27 cellular contexts compared by ENCODE assay signal in genomic region chr17:72099919-72100318, GRCh38. TPM values are rescaled to one million over a fixed set of nuclear protein-coding genes. Genes with fewer than 3 reads are reported as not detected.
DNase-seq lines count a peak whose midpoint lies in the region; ATAC-seq, FAIRE-seq and TF ChIP-seq lines count a peak whose summit lies in the region.
"Had no signal": no experiment of that assay in that cellular context is flagged by ENCODE, and none has a peak within 500 bp of the region (broad histone marks: within the 10 kb centered on the region; RNA-seq: fewer than 3 reads in every experiment).

No MANE protein-coding gene starts in this region.

- CTCF ChIA-PET in PC-3 (lab: Charles Lee), result no interaction called here

- H3K4me3 ChIP-seq in SJSA1 (no peak overlapping the region), small intestine (ENCODE audit: low read depth in 1 of 2, low read length in 2 of 2) (no peak overlapping the region), PC-3 (ENCODE audit: low read length) (no peak overlapping the region)
- H3K4me3 ChIP-seq: A549; BLaER1 treated with 17β-estradiol and CSF1 and Interleukin-3, amounts not matched to agents 10 nM and 100 nM; Peyer's patch; SJCRH30 had no signal

- H3K4me1 ChIP-seq in SJSA1 (replicated peaks), result peaks cover 18% of the 10 kb centered on the region
- no peaks in the 10 kb centered on the region for H3K4me1 ChIP-seq in small intestine (ENCODE audit: control insufficient read depth in 2 of 2, insufficient read depth in 1 of 2, low read depth in 1 of 2, low read length in 1 of 2)
- H3K4me1 ChIP-seq in PC-3 (ENCODE audit: insufficient read depth, low read length), result peaks cover 21% of the 10 kb centered on the region
- H3K4me1 ChIP-seq: A549; BLaER1 treated with 17β-estradiol and CSF1 and Interleukin-3, amounts not matched to agents 10 nM and 100 nM; Caco-2; Peyer's patch; SJCRH30 had no signal

- TF ChIP-seq POLR2A in H54 (IDR thresholded peaks at IDR 0.05; ENCODE audit: low read depth, low read length), result no peak

- intact Hi-C loops in PC-3 (cut with micrococcal nuclease), result loop anchor here (5.0 kb wide), 1 partner anchor 68 kb away; no protein-coding TSS in a partner anchor

- H3K36me3 ChIP-seq in SJSA1 (no peaks in the 10 kb centered on the region), small intestine (ENCODE audit: control insufficient read depth in 2 of 2, insufficient read depth in 2 of 2, low read length in 2 of 2) (no peaks in the 10 kb centered on the region), PC-3 (ENCODE audit: low read depth, low read length) (no peaks in the 10 kb centered on the region)
- H3K36me3 ChIP-seq: BLaER1 treated with 17β-estradiol and CSF1 and Interleukin-3, amounts not matched to agents 10 nM and 100 nM; Peyer's patch; SJCRH30 had no signal

- H3K4me2 ChIP-seq in PC-3 (ENCODE audit: low read length), result no peak overlapping the region
- H3K4me2 ChIP-seq: A549; BLaER1 treated with 17β-estradiol and CSF1 and Interleukin-3, amounts not matched to agents 10 nM and 100 nM had no signal

- H4K20me1 ChIP-seq in PC-3 (ENCODE audit: low read length), result no peaks in the 10 kb centered on the region
- H4K20me1 ChIP-seq: BLaER1 treated with 17β-estradiol and CSF1 and Interleukin-3, amounts not matched to agents 10 nM and 100 nM had no signal

- H2AFZ ChIP-seq in PC-3 (ENCODE audit: low read length), result no peak overlapping the region

- 82 to 92% (median 89%) methylated on average over 4 of the region's 4 CpGs for WGBS in small intestine, 3 donors

- FAIRE-seq in H54 (lab: Jason Lieb, UNC) (no peak), small intestine (lab: Jason Lieb, UNC) (no peak)
- FAIRE-seq: A549, G401.6, GM12892, GM18507 had no signal

- TF ChIP-seq CTCF in GM20000 (IDR thresholded peaks at IDR 0.05; ENCODE audit: extremely low read depth, missing control alignments) (no peak), PC-3 (conservative IDR thresholded peaks at IDR 0.05; ENCODE audit: low read depth, low read length) (no peak)

- 0 out of 2 replicates have a peak, but pooled peaks cover 5% of the 10 kb centered on the region for H3K9me3 ChIP-seq in SJSA1 (replicated peaks)
- no peaks in the 10 kb centered on the region for H3K9me3 ChIP-seq in small intestine (ENCODE audit: control insufficient read depth, low read depth)
- no peaks in the 10 kb centered on the region for H3K9me3 ChIP-seq in PC-3 (ENCODE audit: low read length)
- H3K9me3 ChIP-seq: A549, Caco-2, Peyer's patch, SJCRH30 had no signal

- no peaks in the 10 kb centered on the region for H3K9me2 ChIP-seq in PC-3 (replicated peaks; ENCODE audit: low read length)

- H3K27me3 ChIP-seq in SJSA1 (replicated peaks), result no peaks in the 10 kb centered on the region
- H3K27me3 ChIP-seq in small intestine (ENCODE audit: control insufficient read depth in 2 of 2, insufficient read depth in 2 of 2, low read length in 2 of 2), result no peaks in the 10 kb centered on the region
- no peaks in the 10 kb centered on the region for H3K27me3 ChIP-seq in PC-3 (ENCODE audit: low read length)
- H3K27me3 ChIP-seq: BLaER1 treated with 17β-estradiol and CSF1 and Interleukin-3, amounts not matched to agents 10 nM and 100 nM; Peyer's patch; SJCRH30 had no signal

- peak; percentile 26 for DNase-seq in AG08395 (ENCODE audit: low spot score)
- DNase-seq in H54 (ENCODE audit: insufficient read length, low spot score), result peak; percentile 30
- DNase-seq in SJSA1 (ENCODE audit: low read depth in 1 of 2, low spot score in 2 of 2), result peak in 1 of 2 experiments; percentile 35
- DNase-seq in fibroblast of peridontal ligament (ENCODE audit: extremely low read depth), result peak; percentile 61
- DNase-seq in small intestine, result no peak
- no peak for DNase-seq in stimulated activated CD8-positive, alpha-beta memory T cell treated with anti-CD3 and anti-CD28 coated beads, Interleukin-4, amount 100 ng/mL, for 48 hours
- DNase-seq in GM20000 (ENCODE audit: low spot score), result no peak
- no peak for DNase-seq in PC-3
- DNase-seq: Caco-2; CD4-positive, alpha-beta memory T cell; DMS 273 treated with DMSO at 0.1 percent for 48 hours; DMS79 treated with DMSO at 0.1 percent for 48 hours; H7; KG1; NCI-H1105; NCI-H2029 treated with DMSO at 0.1 percent for 48 hours; NCI-H345; NCI-H524; NCI-H82; Peyer's patch; SJCRH30 had no signal

- H3F3A ChIP-seq in PC-3 (ENCODE audit: low read length, unreplicated experiment), result no peaks in the 10 kb centered on the region

- peak overlapping the region; percentile 14; the same call in 1 of the 2 replicates for H3K27ac ChIP-seq in SJSA1
- H3K27ac ChIP-seq in small intestine (ENCODE audit: low read depth in 1 of 2, low read length in 1 of 2), result no peak overlapping the region
- H3K27ac ChIP-seq in PC-3 (ENCODE audit: low read length), result no peak overlapping the region
- H3K27ac ChIP-seq: A549; BLaER1 treated with 17β-estradiol and CSF1 and Interleukin-3, amounts not matched to agents 10 nM and 100 nM; HL-60; Peyer's patch; SJCRH30 had no signal

- BruUV-seq in PC-3 (replicated peaks; lab: Mats Ljungman, UMichigan), result no TSS peak

- POLR2A ChIA-PET in PC-3 (lab: Charles Lee; ENCODE audit: unreplicated experiment), result no interaction called here

- ATAC-seq in PC-3, result no peak
- ATAC-seq: A549 had no signal

- H3K9ac ChIP-seq in PC-3 (ENCODE audit: low read length), result no peak overlapping the region
- H3K9ac ChIP-seq: BLaER1 treated with 17β-estradiol and CSF1 and Interleukin-3, amounts not matched to agents 10 nM and 100 nM had no signal

- H3K79me2 ChIP-seq in PC-3 (ENCODE audit: low read length), result no peaks in the 10 kb centered on the region

RNA-seq across cellular contexts. Expression of gene SOX9, which starts 20.9 kb away (rescaled TPM):
- 2.9 and 4.0 TPM in 2 replicates for total RNA-seq in SJSA1 (2014; rRNA removed; shearing (Covaris generic))
- 10 to 100 TPM in 1 of 3 donors, 1 to 10 TPM in 2; 3.0 to 21.2 (median 5.4) TPM for polyA plus RNA-seq in small intestine
- 119 and 151 TPM in 2 replicates for total RNA-seq in PC-3 (2014; rRNA removed)
- total RNA-seq: CD4-positive, alpha-beta memory T cell had no signal
- polyA plus RNA-seq: CD4-positive, alpha-beta memory T cell had no signal

Comparison
In these comparisons a context has a peak if more than half of its experiments do, and no peak if none do; other contexts are left out.
1. DNase-seq: peak in AG08395 (single experiment), H54 (single experiment) and fibroblast of peridontal ligament (single experiment); none in small intestine (single experiment), stimulated activated CD8-positive, alpha-beta memory T cell treated with anti-CD3 and anti-CD28 coated beads, Interleukin-4, amount 100 ng/mL, for 48 hours (single experiment), GM20000 (single experiment) and PC-3 (single experiment).
2. RNA of gene SOX9, which starts 20.9 kb away (total RNA-seq): 119 to 151 TPM in PC-3; 2.9 to 4.0 TPM in SJSA1; every median in the first group is over 10 times any median in the second.